ENCODE assay signal across 1 cellular context in genomic region chrX:30513284-30513683, GRCh38.
TF ChIP-seq lines count a peak whose summit lies in the region.

No MANE protein-coding gene starts in this region.

TF ChIP-seq in GM23338, 12 proteins besides CTCF, POLR2A, EP300 and RAD21 (continued from another document):
- TF ChIP-seq ZNF462 (CRISPR knock-in tag; IDR thresholded peaks at IDR 0.05) (no peak), EZH2 (IDR thresholded peaks at IDR 0.05; ENCODE audit: low read depth, unreplicated experiment) (no peak), CREB1 (CRISPR knock-in tag; IDR thresholded peaks at IDR 0.05; ENCODE audit: low read depth) (no peak), NANOG (IDR thresholded peaks at IDR 0.05; ENCODE audit: borderline replicate concordance) (no peak), ZNF331 (CRISPR knock-in tag; IDR thresholded peaks at IDR 0.05; ENCODE audit: low read depth) (no peak)
